8 cellular contexts compared by ENCODE assay signal in the genomic region with DNA sequence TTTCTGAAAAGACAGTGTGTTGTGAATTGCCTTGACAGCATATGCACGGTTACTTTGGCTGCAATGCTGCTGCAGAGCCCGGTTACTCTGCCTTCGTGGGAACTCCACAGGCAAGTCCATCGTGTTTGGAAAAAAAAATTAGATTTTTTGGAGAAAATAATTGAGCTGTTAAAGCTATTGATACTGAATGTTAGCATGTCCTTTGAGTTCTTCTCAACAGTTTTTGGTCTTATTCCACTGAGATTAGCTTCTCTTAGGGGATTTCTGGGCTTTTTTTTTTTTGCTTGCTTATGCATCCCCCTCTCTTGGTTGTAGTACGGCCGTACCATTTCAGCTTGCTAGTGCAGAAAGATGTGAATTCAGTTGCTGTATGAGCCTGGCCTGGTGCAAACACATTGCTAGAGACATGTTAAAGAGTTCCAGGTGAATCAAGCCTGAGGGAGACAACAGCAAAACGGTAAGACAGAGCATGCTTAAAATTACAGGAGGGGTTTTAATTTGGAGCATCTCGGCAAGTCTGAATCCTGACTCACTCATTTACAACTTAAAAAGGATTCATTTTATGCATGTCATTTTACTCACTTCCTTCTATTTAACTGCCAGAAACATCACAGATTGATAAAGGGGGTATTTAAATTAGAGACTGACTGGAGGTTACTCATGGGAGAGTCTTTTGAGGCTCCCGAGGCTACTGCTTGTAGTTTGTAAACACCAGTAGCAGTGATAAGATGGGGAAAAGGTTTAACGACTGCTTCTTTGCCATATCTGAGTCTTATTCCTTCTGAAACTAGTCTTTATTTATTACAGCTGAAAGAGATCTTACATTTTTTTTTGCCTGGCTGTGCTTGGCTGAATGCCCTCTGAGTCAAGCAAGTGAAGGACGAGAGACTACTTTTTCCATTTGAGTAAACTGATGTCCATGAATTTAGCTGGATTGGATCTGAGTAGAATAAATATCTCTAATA.
DNase-seq lines count a peak whose midpoint lies in the region; ATAC-seq, FAIRE-seq and TF ChIP-seq lines count a peak whose summit lies in the region.

No MANE protein-coding gene starts in this region.

- intact Hi-C loops in mucosa of descending colon (cut with DNase I, micrococcal nuclease): no loop called here
- intact Hi-C loops in activated T-helper 2 cell treated with anti-CD3 and anti-CD28 coated beads, Interferon-gamma antibody, Interleukin-2, Interleukin-4, amounts not matched to agents 10 μg/mL and 5 μg/mL and 100 μg/mL, durations not matched to agents 14 hours and 24 hours and 36 hours (cut with micrococcal nuclease): loop anchor here (10.0 kb wide), 1 partner anchor 325 kb away; no protein-coding TSS in a partner anchor

- H3K4me3 ChIP-seq in astrocyte of the cerebellum (ENCODE audit: low read depth, low read length) (no peak overlapping the region), mucosa of descending colon (no peak overlapping the region)

- H3K4me1 ChIP-seq in mucosa of descending colon (ENCODE audit: low read depth): no peaks in the 10 kb centered on the region

- no peaks in the 10 kb centered on the region for H3K36me3 ChIP-seq in mucosa of descending colon (ENCODE audit: low read depth)

- H3K36me3 Mint-ChIP-seq in activated T-helper 2 cell treated with anti-CD3 and anti-CD28 coated beads, Interferon-gamma antibody, Interleukin-2, Interleukin-4, amounts not matched to agents 10 μg/mL and 5 μg/mL and 100 μg/mL, durations not matched to agents 14 hours and 24 hours and 36 hours (ENCODE audit: low read depth): no peaks in the 10 kb centered on the region

- no peak for TF ChIP-seq POLR2A in H54 (IDR thresholded peaks at IDR 0.05; ENCODE audit: low read depth, low read length)

- in situ Hi-C loops in astrocyte of the cerebellum (cut with HindIII; ENCODE audit: low sequenced_read_pairs): no loop called here

- H3K9me3 Mint-ChIP-seq in activated T-helper 2 cell treated with anti-CD3 and anti-CD28 coated beads, Interferon-gamma antibody, Interleukin-2, Interleukin-4, amounts not matched to agents 10 μg/mL and 5 μg/mL and 100 μg/mL, durations not matched to agents 14 hours and 24 hours and 36 hours: no peaks in the 10 kb centered on the region

- ATAC-seq in HG03108 (IDR thresholded peaks at IDR 0.05; ENCODE audit: unreplicated experiment) (peak; percentile 46), mucosa of descending colon (peak; percentile 47)

- no peaks in the 10 kb centered on the region for H3K9me3 ChIP-seq in mucosa of descending colon

- TF ChIP-seq CTCF in astrocyte of the cerebellum (IDR thresholded peaks at IDR 0.05; ENCODE audit: low read depth, low read length, missing control alignments): no peak
- TF ChIP-seq CTCF in mucosa of descending colon (IDR thresholded peaks at IDR 0.05): no peak

- no peaks in the 10 kb centered on the region for H3K4me1 Mint-ChIP-seq in activated T-helper 2 cell treated with anti-CD3 and anti-CD28 coated beads, Interferon-gamma antibody, Interleukin-2, Interleukin-4, amounts not matched to agents 10 μg/mL and 5 μg/mL and 100 μg/mL, durations not matched to agents 14 hours and 24 hours and 36 hours (ENCODE audit: low read depth)

- H3K27ac Mint-ChIP-seq in activated T-helper 2 cell treated with anti-CD3 and anti-CD28 coated beads, Interferon-gamma antibody, Interleukin-2, Interleukin-4, amounts not matched to agents 10 μg/mL and 5 μg/mL and 100 μg/mL, durations not matched to agents 14 hours and 24 hours and 36 hours: no peak overlapping the region

- FAIRE-seq in H54 (lab: Jason Lieb, UNC): no peak

- peak; percentile 44 for DNase-seq in NCI-H2107 treated with DMSO at 0.1 percent for 48 hours (lab: John Stamatoyannopoulos, UW; ENCODE audit: unreplicated experiment)
- DNase-seq in NCI-H2107 (lab: John Stamatoyannopoulos, UW): no peak
- peak; percentile 55 for DNase-seq in astrocyte of the cerebellum (ENCODE audit: low read depth)
- no peak for DNase-seq in mucosa of descending colon
- no peak for DNase-seq in NCI-H2196 treated with DMSO at 0.1 percent for 48 hours (lab: John Stamatoyannopoulos, UW; ENCODE audit: unreplicated experiment)
- no peak for DNase-seq in H54 (ENCODE audit: insufficient read length, low spot score)
- no peak for DNase-seq in activated T-helper 2 cell treated with anti-CD3 and anti-CD28 coated beads, Interferon-gamma antibody, Interleukin-2, Interleukin-4, amounts not matched to agents 10 μg/mL and 5 μg/mL and 100 μg/mL, durations not matched to agents 14 hours and 24 hours and 36 hours (ENCODE audit: low spot score)

- no peak overlapping the region for H3K4me3 Mint-ChIP-seq in activated T-helper 2 cell treated with anti-CD3 and anti-CD28 coated beads, Interferon-gamma antibody, Interleukin-2, Interleukin-4, amounts not matched to agents 10 μg/mL and 5 μg/mL and 100 μg/mL, durations not matched to agents 14 hours and 24 hours and 36 hours (ENCODE audit: low read depth)

- no peaks in the 10 kb centered on the region for H3K27me3 Mint-ChIP-seq in activated T-helper 2 cell treated with anti-CD3 and anti-CD28 coated beads, Interferon-gamma antibody, Interleukin-2, Interleukin-4, amounts not matched to agents 10 μg/mL and 5 μg/mL and 100 μg/mL, durations not matched to agents 14 hours and 24 hours and 36 hours (ENCODE audit: low read depth)

Comparison
In these comparisons a context has a peak if more than half of its experiments do, and no peak if none do; other contexts are left out.
1. DNase-seq: peak in NCI-H2107 treated with DMSO at 0.1 percent for 48 hours (single experiment) and astrocyte of the cerebellum (single experiment); none in NCI-H2107 (single experiment), mucosa of descending colon (0 of 3), NCI-H2196 treated with DMSO at 0.1 percent for 48 hours (single experiment), H54 (single experiment) and activated T-helper 2 cell treated with anti-CD3 and anti-CD28 coated beads, Interferon-gamma antibody, Interleukin-2, Interleukin-4, amounts not matched to agents 10 μg/mL and 5 μg/mL and 100 μg/mL, durations not matched to agents 14 hours and 24 hours and 36 hours (single experiment).